ENCODE assay signal across 26 cellular contexts in genomic region chr22:21688341-21688705, GRCh38. TPM values are rescaled to one million over a fixed set of nuclear protein-coding genes. Genes with fewer than 3 reads are reported as not detected.
"Had no signal": no experiment of that assay in that cellular context is flagged by ENCODE, and none has a peak within 500 bp of the region (broad histone marks: within the 10 kb centered on the region; RNA-seq: fewer than 3 reads in every experiment).

No MANE protein-coding gene starts in this region.

- H3K27ac Mint-ChIP-seq: T-helper 17 cell had no signal

- H3K27ac ChIP-seq: coronary artery, epithelial cell of prostate, heart right ventricle, testis had no signal

- H3K27me3 Mint-ChIP-seq: activated naive CD8-positive, alpha-beta T cell treated with anti-CD3 and anti-CD28 coated beads, Interleukin-2, amount 10 ng/mL, durations not matched to agents 7 days and 5 days; T-helper 17 cell had no signal

- DNase-seq: activated CD4-positive, alpha-beta T cell treated with anti-CD3 and anti-CD28 coated beads for 4 hours; activated CD4-positive, alpha-beta T cell treated with anti-CD3 and anti-CD28 coated beads, Interleukin-2, amount 50 U/mL, for 48 hours; activated CD4-positive, CD25-positive, alpha-beta regulatory T cell; activated CD8-positive, alpha-beta memory T cell treated with anti-CD3 and anti-CD28 coated beads, Interleukin-2, amount 50 U/mL, for 48 hours; activated naive CD4-positive, alpha-beta T cell; activated naive CD8-positive, alpha-beta T cell treated with anti-CD3 and anti-CD28 coated beads, Interleukin-2, amount 10 ng/mL, durations not matched to agents 7 days and 5 days; activated T-cell treated with anti-CD3 and anti-CD28 coated beads, Interleukin-2, amount 50 U/mL, for 4 hours; amniotic stem cell; cerebellar nuclear complex; heart right ventricle; left colon; mesenchymal stem cell; small intestine; stimulated activated CD4-positive, alpha-beta T cell treated with anti-CD3 and anti-CD28 coated beads, Interleukin-2, amount 100 ng/mL, for 24 hours; stimulated activated naive CD4-positive, alpha-beta T cell; T-helper 17 cell; testis had no signal

- FAIRE-seq: bronchial epithelial cell, keratinocyte, small intestine had no signal

- H3K27me3 ChIP-seq: heart right ventricle, testis had no signal

- H3K4me3 Mint-ChIP-seq: activated naive CD8-positive, alpha-beta T cell treated with anti-CD3 and anti-CD28 coated beads, Interleukin-2, amount 10 ng/mL, durations not matched to agents 7 days and 5 days; activated T-cell treated with anti-CD3 and anti-CD28 coated beads, Interleukin-2, amount 50 U/mL, for 4 hours; neural crest cell; T-helper 17 cell had no signal

- H3K4me1 ChIP-seq: heart right ventricle, testis had no signal

- ATAC-seq: activated T-cell treated with anti-CD3 and anti-CD28 coated beads, Interleukin-2, amount 50 U/mL, for 4 hours; left colon; sciatic nerve; T-helper 17 cell had no signal

- H3K9me3 ChIP-seq: heart right ventricle, testis had no signal

- H3K4me3 ChIP-seq: coronary artery, heart right ventricle, testis had no signal

- H3K9me3 Mint-ChIP-seq: activated naive CD8-positive, alpha-beta T cell treated with anti-CD3 and anti-CD28 coated beads, Interleukin-2, amount 10 ng/mL, durations not matched to agents 7 days and 5 days; activated T-cell treated with anti-CD3 and anti-CD28 coated beads, Interleukin-2, amount 50 U/mL, for 4 hours; activated T-helper 2 cell treated with anti-CD3 and anti-CD28 coated beads, Interferon-gamma antibody, Interleukin-2, Interleukin-4, amounts not matched to agents 10 μg/mL and 5 μg/mL and 100 μg/mL, durations not matched to agents 14 hours and 24 hours and 36 hours; neural crest cell had no signal

- H3K4me1 Mint-ChIP-seq: neural crest cell had no signal

RNA-seq across cellular contexts. Expression of gene CCDC116, which starts 55.8 kb away (rescaled TPM):
- total RNA-seq: bronchial epithelial cell, mononuclear cell, renal cortical epithelial cell had no signal
